Comparison of ENCODE assay signal across 8 cellular contexts in genomic region chr20:31605031-31605901, GRCh38. TPM values are rescaled to one million over a fixed set of nuclear protein-coding genes. Genes with fewer than 3 reads are reported as not detected.
DNase-seq lines count a peak whose midpoint lies in the region; ATAC-seq and TF ChIP-seq lines count a peak whose summit lies in the region.

Gene ID1 (plus strand): TSS chr20:31605289. CDS start chr20:31605388, 99 bp downstream.

- peak within 1 kb of the TSS; percentile 83 to 88 for H3K4me3 ChIP-seq in ascending aorta
- H3K4me3 ChIP-seq in psoas muscle, result peak within 1 kb of the TSS; percentile 80

- H3K9me3 ChIP-seq in ascending aorta, result no peaks in the 10 kb centered on the region
- H3K9me3 ChIP-seq in psoas muscle, result no peaks in the 10 kb centered on the region

- TF ChIP-seq CTCF in ascending aorta (IDR thresholded peaks at IDR 0.05), result no peak
- no peak for TF ChIP-seq CTCF in psoas muscle (IDR thresholded peaks at IDR 0.05)

- no peak for TF ChIP-seq POLR2A in GM18505 (IDR thresholded peaks at IDR 0.05; ENCODE audit: borderline replicate concordance, extremely low read depth, insufficient read depth, insufficient read length)

- 0 to 1% (median 1%) methylated on average over 74 of the region's 74 CpGs for WGBS in psoas muscle, 3 donors

- peaks cover 0 to 14% of the 10 kb centered on the region in 2 donors for H3K36me3 ChIP-seq in ascending aorta
- no peaks in the 10 kb centered on the region for H3K36me3 ChIP-seq in psoas muscle (ENCODE audit: insufficient read depth in 1 of 2, low read depth in 1 of 2)

- H3K27me3 ChIP-seq in ascending aorta (no peaks in the 10 kb centered on the region), psoas muscle (ENCODE audit: insufficient read depth in 3 of 3, low read length in 2 of 3) (peaks cover 0 to 3% (median 2%) of the 10 kb centered on the region in 3 donors)

- ATAC-seq in GM18505 (IDR thresholded peaks at IDR 0.05; ENCODE audit: unreplicated experiment), result peak; percentile 84
- ATAC-seq in HG02981 (IDR thresholded peaks at IDR 0.05; ENCODE audit: unreplicated experiment), result peak; percentile 79
- peak; percentile 91 for ATAC-seq in left ventricle myocardium superior
- ATAC-seq in psoas muscle, result peak; percentile 85 to 95 (median 91)

- DNase-seq in NCI-H2029 (lab: John Stamatoyannopoulos, UW), result peak; percentile 98
- peak; percentile 83 for DNase-seq in T-helper 22 cell (ENCODE audit: low read depth)
- peak; percentile 93 to 99 for DNase-seq in ascending aorta (ENCODE audit: low spot score in 2 of 2)
- DNase-seq in left ventricle myocardium superior, result peak; percentile 96
- DNase-seq in psoas muscle, result peak; percentile 95 to 96
- peak; percentile 97 for DNase-seq in ureter (ENCODE audit: low spot score)

- H3K4me1 ChIP-seq in ascending aorta, result peaks cover 0 to 18% of the 10 kb centered on the region in 2 donors
- peaks cover 26% of the 10 kb centered on the region for H3K4me1 ChIP-seq in psoas muscle

- peak within 1 kb of the TSS; percentile 89 to 98 for H3K27ac ChIP-seq in ascending aorta
- H3K27ac ChIP-seq in psoas muscle, result peak within 1 kb of the TSS; percentile 85

- intact Hi-C loops in ascending aorta (cut with DNase I), result no loop called here
- intact Hi-C loops in left ventricle myocardium superior (cut with micrococcal nuclease), result no loop called here
- intact Hi-C loops in psoas muscle (cut with DNase I), result no loop called here

RNA-seq across cellular contexts. Expression of gene ID1, which starts in this region (rescaled TPM):
- total RNA-seq in ascending aorta (3,326 TPM), left ventricle myocardium superior (99.2 TPM), psoas muscle (100 to 1,000 TPM in 2 of 4 donors, 10 to 100 TPM in 2; 25.1 to 129 (median 102) TPM), ureter (367 TPM)
- polyA plus RNA-seq in psoas muscle, result 100 to 1,000 TPM in 1 of 3 donors, 10 to 100 TPM in 2; 45.1 to 574 (median 45.2) TPM

Comparison
In these comparisons a context has a peak if more than half of its experiments do, and no peak if none do; other contexts are left out.
1. Peak in every context shown above with its lines: DNase-seq, ATAC-seq, H3K4me3 ChIP-seq and H3K27ac ChIP-seq.